25 cellular contexts compared by ENCODE assay signal in the genomic region with DNA sequence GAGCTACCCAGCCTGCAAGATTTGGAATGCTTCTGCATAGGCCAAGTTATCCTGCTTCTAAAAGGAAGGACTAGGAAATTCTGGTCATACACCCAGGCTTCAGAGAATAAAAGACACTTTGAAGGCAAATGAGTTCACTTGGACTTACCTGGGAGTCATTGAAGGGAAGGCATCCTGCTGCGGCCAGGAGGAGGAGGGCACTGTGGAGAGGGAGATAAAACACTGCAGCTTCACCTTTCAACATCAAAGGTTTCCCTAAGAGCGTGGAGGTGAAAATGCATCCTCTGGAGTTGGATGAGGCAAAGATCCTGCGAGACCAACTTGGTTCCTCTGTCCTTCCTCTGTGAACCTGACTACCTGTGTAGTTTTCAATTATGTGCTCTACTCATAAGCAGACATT.
DNase-seq lines count a peak whose midpoint lies in the region; ATAC-seq, FAIRE-seq and TF ChIP-seq lines count a peak whose summit lies in the region.
"Had no signal": no experiment of that assay in that cellular context is flagged by ENCODE, and none has a peak within 500 bp of the region (broad histone marks: within the 10 kb centered on the region; RNA-seq: fewer than 3 reads in every experiment).

No MANE protein-coding gene starts in this region.

- H3K9me3 ChIP-seq in IMR-90 (ENCODE audit: control insufficient read depth, insufficient read depth, low read length) = no peaks in the 10 kb centered on the region
- no peaks in the 10 kb centered on the region for H3K9me3 ChIP-seq in H1 (ENCODE audit: insufficient read depth in 2 of 2, low read depth in 1 of 2, low read length in 1 of 2)
- H3K9me3 ChIP-seq in mesenchymal stem cell (ENCODE audit: control insufficient read depth, low read length) = no peaks in the 10 kb centered on the region
- H3K9me3 ChIP-seq: A549; BE2C; BLaER1 treated with 17β-estradiol and CSF1 and Interleukin-3, amounts not matched to agents 10 nM and 100 nM had no signal

- H4K91ac ChIP-seq in IMR-90 (ENCODE audit: insufficient read depth, low read depth, low read length) (no peak overlapping the region), H1 (replicated peaks; ENCODE audit: insufficient read length, low read length) (no peak overlapping the region), mesenchymal stem cell (ENCODE audit: low read length) (no peak overlapping the region)

- peaks cover 7% of the 10 kb centered on the region; the same call in 2 of the 3 replicates for H3K4me1 Mint-ChIP-seq in GM23338
- peaks cover 14% of the 10 kb centered on the region for H3K4me1 Mint-ChIP-seq in activated CD4-positive, alpha-beta T cell treated with anti-CD3 and anti-CD28 coated beads for 36 hours
- H3K4me1 Mint-ChIP-seq: CD14-positive monocyte; CD8-positive, alpha-beta memory T cell had no signal

- H2BK15ac ChIP-seq in IMR-90 (ENCODE audit: low read depth, low read length) (0 out of 3 replicates have a peak overlapping the region, but pooled peaks have one; percentile 13), H1 (ENCODE audit: low read length) (no peak overlapping the region; the same call in 1 of the 2 replicates), mesenchymal stem cell (ENCODE audit: low read depth, poor library complexity, severe bottlenecking) (no peak overlapping the region)

- no peaks in the 10 kb centered on the region for H4K20me1 ChIP-seq in GM23338 (replicated peaks; ENCODE audit: insufficient read depth)
- H4K20me1 ChIP-seq in IMR-90 (ENCODE audit: insufficient read depth, low read length) = 0 out of 2 replicates have a peak, but pooled peaks cover 3% of the 10 kb centered on the region
- H4K20me1 ChIP-seq in H1 (replicated peaks in 1 of 2; ENCODE audit: control insufficient read depth in 1 of 2, insufficient read depth in 2 of 2, low read length in 2 of 2) = no peaks in the 10 kb centered on the region
- H4K20me1 ChIP-seq: BLaER1 treated with 17β-estradiol and CSF1 and Interleukin-3, amounts not matched to agents 10 nM and 100 nM had no signal

- H2BK12ac ChIP-seq in H1 (ENCODE audit: low read depth, low read length) (no peak overlapping the region; the same call in 1 of the 2 replicates), mesenchymal stem cell (ENCODE audit: low read length in 2 of 2) (no peak overlapping the region)

- H2BK5ac ChIP-seq in IMR-90 (ENCODE audit: low read depth, low read length, poor library complexity, severe bottlenecking) (no peak overlapping the region), H1 (ENCODE audit: low read depth, low read length) (no peak overlapping the region), mesenchymal stem cell (ENCODE audit: low read depth, low read length, poor library complexity, severe bottlenecking) (peak overlapping the region; percentile 11)

- TF ChIP-seq RAD21 in IMR-90 (IDR thresholded peaks at IDR 0.05; ENCODE audit: low read length) (no peak), H1 (IDR thresholded peaks at IDR 0.05 in 1 of 2, conservative IDR thresholded peaks at IDR 0.05 in 1 of 2; ENCODE audit: low read depth in 2 of 2, low read length in 2 of 2) (no peak)

- no peaks in the 10 kb centered on the region for H3K9me3 Mint-ChIP-seq in GM23338
- no peaks in the 10 kb centered on the region for H3K9me3 Mint-ChIP-seq in activated CD4-positive, alpha-beta T cell treated with anti-CD3 and anti-CD28 coated beads for 36 hours (ENCODE audit: low read depth)
- H3K9me3 Mint-ChIP-seq: CD14-positive monocyte; CD4-positive, alpha-beta T cell had no signal

- H3K4me3 Mint-ChIP-seq in GM23338 = no peak overlapping the region
- H3K4me3 Mint-ChIP-seq in activated CD4-positive, alpha-beta T cell treated with anti-CD3 and anti-CD28 coated beads for 36 hours = no peak overlapping the region
- H3K4me3 Mint-ChIP-seq: CD14-positive monocyte; CD4-positive, alpha-beta T cell; CD8-positive, alpha-beta memory T cell had no signal

- dilution Hi-C loops in IMR-90 (cut with HindIII; ENCODE audit: low sequenced_read_pairs, unreplicated experiment) = no loop called here

- H4K8ac ChIP-seq in IMR-90 (ENCODE audit: low read depth in 2 of 2, low read length in 2 of 2) = no peak overlapping the region
- no peak overlapping the region for H4K8ac ChIP-seq in H1 (ENCODE audit: extremely low read depth, insufficient read depth, low read length)
- no peak overlapping the region for H4K8ac ChIP-seq in mesenchymal stem cell (ENCODE audit: low read length)

- H4K5ac ChIP-seq in IMR-90 (ENCODE audit: low read depth, low read length) (no peak overlapping the region), H1 (ENCODE audit: insufficient read length, low read depth, low read length) (no peak overlapping the region)

- TF ChIP-seq POLR2A in IMR-90 (IDR thresholded peaks at IDR 0.05; ENCODE audit: low read depth, low read length) = no peak
- TF ChIP-seq POLR2A in H1 (IDR thresholded peaks at IDR 0.05; ENCODE audit: control extremely low read depth in 1 of 2, low read depth in 2 of 2, low read length in 2 of 2) = no peak

- H2BK20ac ChIP-seq in IMR-90 (ENCODE audit: low read depth, low read length) (no peak overlapping the region), H1 (ENCODE audit: low read length) (no peak overlapping the region)

- no peak overlapping the region for H2AFZ ChIP-seq in GM23338
- H2AFZ ChIP-seq in IMR-90 (replicated peaks; ENCODE audit: low read length, poor library complexity) = no peak overlapping the region
- no peak overlapping the region for H2AFZ ChIP-seq in H1 (ENCODE audit: low read length)
- no peak overlapping the region for H2AFZ ChIP-seq in mesenchymal stem cell (ENCODE audit: low read depth, low read length)

- H3K4me1 ChIP-seq in GM23338 (ENCODE audit: insufficient read depth) (no peaks in the 10 kb centered on the region), IMR-90 (ENCODE audit: control insufficient read depth, insufficient read depth, low read length) (peaks cover 6% of the 10 kb centered on the region), H1 (replicated peaks in 1 of 4; ENCODE audit: control insufficient read depth in 3 of 4, insufficient read depth in 4 of 4, low read length in 3 of 4) (peaks cover 2 to 6% (median 4%) of the 10 kb centered on the region in 4 experiments; a peak in 4 of 7 replicates), mesenchymal stem cell (ENCODE audit: control insufficient read depth, insufficient read depth, low read depth, low read length) (peaks cover 3% of the 10 kb centered on the region)
- H3K4me1 ChIP-seq: BE2C had no signal

- DNase-seq in GM23338 (ENCODE audit: low spot score) (no peak), IMR-90 (no peak), H1 (ENCODE audit: low read depth in 1 of 2, low spot score in 2 of 2) (no peak), mesenchymal stem cell (no peak), A172 (ENCODE audit: low spot score) (no peak), MV-4-11 (lab: John Stamatoyannopoulos, UW) (no peak)
- DNase-seq in activated CD4-positive, alpha-beta T cell treated with anti-CD3 and anti-CD28 coated beads for 36 hours = no peak
- DNase-seq: ACHN; AML-193; BE2C; CD4-positive, alpha-beta T cell; CD8-positive, alpha-beta memory T cell; DMS 273 treated with DMSO at 0.1 percent for 48 hours; DMS79; EL; GDM1; HCEC 1CT had no signal

- H3K4me2 ChIP-seq in GM23338 = no peak overlapping the region
- no peak overlapping the region for H3K4me2 ChIP-seq in IMR-90 (ENCODE audit: low read depth, low read length)
- no peak overlapping the region for H3K4me2 ChIP-seq in H1 (ENCODE audit: insufficient read depth in 1 of 2, low read depth in 2 of 2, low read length in 2 of 2)
- H3K4me2 ChIP-seq in mesenchymal stem cell (ENCODE audit: low read length, poor library complexity, severe bottlenecking) = no peak overlapping the region
- H3K4me2 ChIP-seq: A549; BLaER1 treated with 17β-estradiol and CSF1 and Interleukin-3, amounts not matched to agents 10 nM and 100 nM had no signal

- no peaks in the 10 kb centered on the region for H3K27me3 Mint-ChIP-seq in GM23338 (ENCODE audit: insufficient read depth, low read depth, poor library complexity)
- no peaks in the 10 kb centered on the region for H3K27me3 Mint-ChIP-seq in activated CD4-positive, alpha-beta T cell treated with anti-CD3 and anti-CD28 coated beads for 36 hours
- H3K27me3 Mint-ChIP-seq: CD4-positive, alpha-beta T cell; CD8-positive, alpha-beta memory T cell had no signal

- H3K27ac ChIP-seq in GM23338 (ENCODE audit: low read depth) (no peak overlapping the region), IMR-90 (ENCODE audit: insufficient read depth, low read length) (no peak overlapping the region), H1 (ENCODE audit: low read depth, low read length) (no peak overlapping the region), mesenchymal stem cell (ENCODE audit: low read length, poor library complexity, severe bottlenecking) (no peak overlapping the region)
- H3K27ac ChIP-seq: 22Rv1; A549; BLaER1 treated with 17β-estradiol and CSF1 and Interleukin-3, amounts not matched to agents 10 nM and 100 nM had no signal

- POLR2A ChIA-PET in IMR-90 (lab: Charles Lee; ENCODE audit: unreplicated experiment) (no interaction called here), H1 (lab: Charles Lee; ENCODE audit: partially characterized antibody) (no interaction called here)
- POLR2A ChIA-PET in activated CD4-positive, alpha-beta T cell treated with anti-CD3 and anti-CD28 coated beads for 36 hours (lab: Charles Lee) = no interaction called here

- H3K18ac ChIP-seq in IMR-90 (ENCODE audit: low read depth, low read length) (no peak overlapping the region), H1 (ENCODE audit: extremely low read depth, low read length) (no peak overlapping the region), mesenchymal stem cell (ENCODE audit: low read depth in 1 of 2, low read length in 2 of 2) (peak overlapping the region in 1 of 2 experiments; percentile 61)

- H3K4ac ChIP-seq in IMR-90 (ENCODE audit: low read depth, low read length) (no peak overlapping the region), H1 (replicated peaks; ENCODE audit: insufficient read length, low read depth, low read length) (no peak overlapping the region), mesenchymal stem cell (ENCODE audit: low read depth in 1 of 2, low read length in 2 of 2) (no peak overlapping the region)

- TF ChIP-seq CTCF in GM23338 (conservative IDR thresholded peaks at IDR 0.05; ENCODE audit: low read depth in 2 of 2) = no peak
- TF ChIP-seq CTCF in IMR-90 (conservative IDR thresholded peaks at IDR 0.05; ENCODE audit: low read depth, low read length) = no peak
- no peak for TF ChIP-seq CTCF in H1 (IDR thresholded peaks at IDR 0.05; ENCODE audit: control extremely low read depth in 1 of 3, insufficient read depth in 1 of 3, low read depth in 1 of 3, low read length in 3 of 3)

- H2BK120ac ChIP-seq in IMR-90 (ENCODE audit: low read depth, low read length) (no peak overlapping the region), H1 (replicated peaks; ENCODE audit: low read depth, low read length) (no peak overlapping the region), mesenchymal stem cell (ENCODE audit: low read depth, low read length) (no peak overlapping the region)

- H3K14ac ChIP-seq in IMR-90 (replicated peaks; ENCODE audit: low read depth, low read length) (no peak overlapping the region), H1 (ENCODE audit: insufficient read length) (no peak overlapping the region), mesenchymal stem cell (ENCODE audit: low read length in 2 of 2) (peak overlapping the region in 1 of 2 experiments; percentile 38)

- H3K36me3 ChIP-seq in GM23338 (ENCODE audit: insufficient read depth) (no peaks in the 10 kb centered on the region), IMR-90 (ENCODE audit: control insufficient read depth, insufficient read depth, low read length) (no peaks in the 10 kb centered on the region), H1 (ENCODE audit: control insufficient read depth in 2 of 4, insufficient read depth in 4 of 4, low read length in 3 of 4) (no peaks in the 10 kb centered on the region), mesenchymal stem cell (ENCODE audit: control insufficient read depth in 1 of 2, insufficient read depth in 2 of 2, low read depth in 1 of 2, low read length in 2 of 2) (peaks cover 0 to 6% of the 10 kb centered on the region in 2 experiments)
- H3K36me3 ChIP-seq: BE2C had no signal

- H3K79me1 ChIP-seq in IMR-90 (ENCODE audit: low read depth in 1 of 2, low read length in 2 of 2) (no peaks in the 10 kb centered on the region), H1 (ENCODE audit: low read depth, low read length) (no peaks in the 10 kb centered on the region), mesenchymal stem cell (replicated peaks; ENCODE audit: low read length, poor library complexity, severe bottlenecking) (peaks cover 5% of the 10 kb centered on the region)

- H3K27me3 ChIP-seq in GM23338 (ENCODE audit: insufficient read depth) (no peaks in the 10 kb centered on the region), IMR-90 (ENCODE audit: control insufficient read depth, insufficient read depth, low read length) (no peaks in the 10 kb centered on the region), H1 (replicated peaks in 1 of 4; ENCODE audit: control insufficient read depth in 3 of 4, extremely low read depth in 1 of 4, insufficient read depth in 3 of 4, low read length in 3 of 4) (no peaks in the 10 kb centered on the region), mesenchymal stem cell (ENCODE audit: control insufficient read depth in 1 of 2, insufficient read depth in 1 of 2, low read length in 2 of 2) (no peaks in the 10 kb centered on the region)
- H3K27me3 ChIP-seq: BE2C; BLaER1 treated with 17β-estradiol and CSF1 and Interleukin-3, amounts not matched to agents 10 nM and 100 nM had no signal

- no CpG with 5 or more reads among the region's 3 CpGs for WGBS in IMR-90 (ENCODE audit: extremely low coverage in 2 of 2, insufficient read length in 1 of 2), 2 experiments
- 74% methylated on average over 3 of the region's 3 CpGs; no CpG with 5 or more reads in 1 of the 2 experiments for WGBS in H1 (ENCODE audit: extremely low coverage in 1 of 2, insufficient coverage in 1 of 2, insufficient read length in 1 of 2, insufficient replicate concordance in 2 of 2, low coverage in 1 of 2, low lambda C conversion rate in 2 of 2, missing lambda C conversion rate in 1 of 2), 2 experiments
- WGBS in mesenchymal stem cell = 82% methylated on average over 3 of the region's 3 CpGs

- intact Hi-C loops in IMR-90 (cut with micrococcal nuclease) = no loop called here
- intact Hi-C loops in activated CD4-positive, alpha-beta T cell treated with anti-CD3 and anti-CD28 coated beads for 36 hours (cut with DNase I, micrococcal nuclease) = no loop called here

- peaks cover 6% of the 10 kb centered on the region; the same call in 1 of the 2 replicates for H3K9me1 ChIP-seq in IMR-90 (ENCODE audit: insufficient read depth, low read length)

- ATAC-seq in GM23338 = peak; percentile 79
- ATAC-seq in IMR-90 (ENCODE audit: low read depth) = no peak
- ATAC-seq in activated CD4-positive, alpha-beta T cell treated with anti-CD3 and anti-CD28 coated beads for 36 hours = no peak
- ATAC-seq in GM21825 (IDR thresholded peaks at IDR 0.05; ENCODE audit: unreplicated experiment) = no peak
- ATAC-seq: A549, GM12878 had no signal

- no peaks in the 10 kb centered on the region for H3K23me2 ChIP-seq in H1 (ENCODE audit: low read depth, low read length)

- peak; percentile 19 for FAIRE-seq in H1 (lab: Jason Lieb, UNC)
- FAIRE-seq: A549, D721Med, GM12878, GM18507 had no signal

- no peak for TF ChIP-seq EP300 in H1 (IDR thresholded peaks at IDR 0.05; ENCODE audit: borderline replicate concordance in 1 of 2, low read depth in 2 of 2, low read length in 2 of 2)

- peaks cover 3% of the 10 kb centered on the region; the same call in 1 of the 3 replicates for H3K36me3 Mint-ChIP-seq in GM23338 (ENCODE audit: low read depth)
- peaks cover 2% of the 10 kb centered on the region for H3K36me3 Mint-ChIP-seq in activated CD4-positive, alpha-beta T cell treated with anti-CD3 and anti-CD28 coated beads for 36 hours (ENCODE audit: low read depth)

- H3K56ac ChIP-seq in IMR-90 (ENCODE audit: extremely low read depth, insufficient read depth, low read length) = no peak overlapping the region
- H3K56ac ChIP-seq in H1 (replicated peaks; ENCODE audit: insufficient read length, low read depth, low read length) = no peak overlapping the region

- H2AK5ac ChIP-seq in IMR-90 (ENCODE audit: low read depth, low read length) (no peak overlapping the region), H1 (ENCODE audit: low read depth, low read length) (no peak overlapping the region), mesenchymal stem cell (ENCODE audit: low read length, severe bottlenecking) (no peak overlapping the region)

- H3F3A ChIP-seq in GM23338 (replicated peaks; ENCODE audit: low read depth) = no peaks in the 10 kb centered on the region

- H2AK9ac ChIP-seq in IMR-90 (replicated peaks; ENCODE audit: low read depth, low read length, poor library complexity) = no peak overlapping the region

- H3K9me2 ChIP-seq in GM23338 (ENCODE audit: insufficient read depth) = no peaks in the 10 kb centered on the region

- H3K79me2 ChIP-seq in GM23338 (replicated peaks; ENCODE audit: insufficient read depth) = no peaks in the 10 kb centered on the region
- H3K79me2 ChIP-seq in H1 (ENCODE audit: control insufficient read depth in 1 of 2, insufficient read depth in 2 of 2, low read length in 2 of 2) = no peaks in the 10 kb centered on the region

- H3K23ac ChIP-seq in IMR-90 (ENCODE audit: low read depth, low read length) (no peak overlapping the region), H1 (ENCODE audit: insufficient read length) (no peak overlapping the region), mesenchymal stem cell (ENCODE audit: low read length in 2 of 2) (no peak overlapping the region)

- no TSS peak for BruUV-seq in IMR-90 (replicated peaks; lab: Mats Ljungman, UMichigan)

- no peak overlapping the region for H3K4me3 ChIP-seq in GM23338
- H3K4me3 ChIP-seq in IMR-90 (ENCODE audit: insufficient read depth, low read depth, low read length) = no peak overlapping the region
- H3K4me3 ChIP-seq in H1 (ENCODE audit: extremely low read depth in 1 of 4, insufficient read depth in 2 of 4, low read depth in 3 of 4, low read length in 4 of 4) = no peak overlapping the region
- H3K4me3 ChIP-seq in mesenchymal stem cell (ENCODE audit: insufficient read depth in 1 of 2, low read depth in 1 of 2, low read length in 2 of 2) = no peak overlapping the region
- H3K4me3 ChIP-seq: A549; BLaER1 treated with 17β-estradiol and CSF1 and Interleukin-3, amounts not matched to agents 10 nM and 100 nM; GM12878 had no signal

- CTCF ChIA-PET in IMR-90 (lab: Yijun Ruan, JAX) (no interaction called here), H1 (lab: Charles Lee; ENCODE audit: partially characterized antibody) (interaction anchor here (1.2 to 1.6 kb wide), 3 partner anchors 15 to 114 kb away, joined by 3 read pairs; no protein-coding TSS in a partner anchor)
- CTCF ChIA-PET in activated CD4-positive, alpha-beta T cell treated with anti-CD3 and anti-CD28 coated beads for 36 hours (lab: Charles Lee) = no interaction called here

- H3K27ac Mint-ChIP-seq in GM23338 = no peak overlapping the region
- no peak overlapping the region for H3K27ac Mint-ChIP-seq in activated CD4-positive, alpha-beta T cell treated with anti-CD3 and anti-CD28 coated beads for 36 hours
- H3K27ac Mint-ChIP-seq: CD4-positive, alpha-beta T cell; CD8-positive, alpha-beta memory T cell had no signal

- no peak overlapping the region for H3K9ac ChIP-seq in IMR-90 (ENCODE audit: low read depth, low read length)
- H3K9ac ChIP-seq in H1 (replicated peaks in 1 of 4; ENCODE audit: extremely low read depth in 1 of 4, low read depth in 3 of 4, low read length in 3 of 4) = no peak overlapping the region
- H3K9ac ChIP-seq in mesenchymal stem cell (ENCODE audit: low read length) = no peak overlapping the region
- H3K9ac ChIP-seq: BLaER1 treated with 17β-estradiol and CSF1 and Interleukin-3, amounts not matched to agents 10 nM and 100 nM had no signal

- in situ Hi-C loops in IMR-90 (cut with MboI; ENCODE audit: low sequenced_read_pairs) = loop anchor here (10.0 kb wide), 1 partner anchor 239 kb away; a partner anchor contains a TSS
